In the genomic region with DNA sequence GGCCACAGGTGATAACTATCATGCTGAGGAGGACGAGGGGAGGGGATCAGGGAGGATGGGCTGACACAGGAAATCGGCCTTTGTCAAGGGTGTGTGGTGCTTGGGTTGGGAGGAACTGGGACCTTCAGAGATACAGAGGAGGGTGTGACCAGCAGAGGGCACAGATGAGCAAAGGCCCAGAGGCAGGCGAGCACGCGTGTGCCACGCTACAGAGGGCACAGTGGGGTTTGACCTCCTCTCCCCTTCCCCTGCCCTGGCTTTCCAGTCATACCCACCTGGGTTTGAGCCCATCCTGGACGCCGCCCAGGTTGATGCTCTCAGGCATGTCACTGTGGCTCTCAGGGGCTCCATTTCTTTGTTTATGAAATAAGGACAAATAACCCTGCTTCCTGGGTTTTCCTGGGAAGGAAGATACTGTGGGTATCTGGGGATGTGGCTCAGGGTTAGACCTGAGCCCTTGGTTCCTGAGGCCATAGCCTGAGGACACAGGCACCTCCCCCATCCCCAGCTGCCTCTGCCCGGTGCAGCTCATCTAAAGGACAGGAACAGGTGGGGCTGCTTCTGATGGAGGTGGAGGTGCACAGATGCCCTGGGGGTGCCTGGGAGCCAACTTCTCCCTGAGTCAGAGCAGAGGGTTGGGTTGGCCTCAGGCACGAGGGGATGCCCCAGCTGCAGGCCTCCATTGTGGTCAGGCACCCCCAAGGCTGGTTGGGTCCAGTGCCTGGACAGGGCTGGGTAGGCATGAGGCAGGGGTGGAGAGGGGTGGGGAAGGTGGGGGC, we compare ENCODE assay signal across 8 cellular contexts. TPM values are rescaled to one million over a fixed set of nuclear protein-coding genes. Genes with fewer than 3 reads are reported as not detected.
DNase-seq lines count a peak whose midpoint lies in the region; ATAC-seq and TF ChIP-seq lines count a peak whose summit lies in the region.

No MANE protein-coding gene starts in this region.

- H3K9me3 ChIP-seq in BLaER1 treated with 17β-estradiol and CSF1 and Interleukin-3, amounts not matched to agents 10 nM and 100 nM (replicated peaks in 1 of 11): no peaks in the 10 kb centered on the region
- no peaks in the 10 kb centered on the region for H3K9me3 ChIP-seq in gastrocnemius medialis

- H3K9ac ChIP-seq in BLaER1 treated with 17β-estradiol and CSF1 and Interleukin-3, amounts not matched to agents 10 nM and 100 nM: peak overlapping the region in 7 of 11 experiments; percentile 5 to 53 (median 41); a peak in 9 of 22 replicates

- peaks cover 26% of the 10 kb centered on the region for H3K4me1 Mint-ChIP-seq in activated naive CD8-positive, alpha-beta T cell treated with anti-CD3 and anti-CD28 coated beads, Interleukin-2, amount 10 ng/mL, durations not matched to agents 7 days and 5 days

- peak; percentile 67 to 86 (median 74) for TF ChIP-seq CTCF in gastrocnemius medialis (IDR thresholded peaks at IDR 0.05 in 4 of 5, conservative IDR thresholded peaks at IDR 0.05 in 1 of 5)

- peak; percentile 80 for ATAC-seq in activated naive CD8-positive, alpha-beta T cell treated with anti-CD3 and anti-CD28 coated beads, Interleukin-2, amount 10 ng/mL, durations not matched to agents 7 days and 5 days (ENCODE audit: low read depth)
- ATAC-seq in left ventricle myocardium superior: peak; percentile 89
- peak; percentile 84 to 89 for ATAC-seq in gastrocnemius medialis

- peak overlapping the region; percentile 53 for H3K27ac Mint-ChIP-seq in activated naive CD8-positive, alpha-beta T cell treated with anti-CD3 and anti-CD28 coated beads, Interleukin-2, amount 10 ng/mL, durations not matched to agents 7 days and 5 days

- peaks cover 3% of the 10 kb centered on the region for H3K27me3 Mint-ChIP-seq in activated naive CD8-positive, alpha-beta T cell treated with anti-CD3 and anti-CD28 coated beads, Interleukin-2, amount 10 ng/mL, durations not matched to agents 7 days and 5 days

- no peak overlapping the region for H3K4me3 ChIP-seq in BLaER1 treated with 17β-estradiol and CSF1 and Interleukin-3, amounts not matched to agents 10 nM and 100 nM
- no peak overlapping the region for H3K4me3 ChIP-seq in gastrocnemius medialis

- POLR2A ChIA-PET in activated naive CD8-positive, alpha-beta T cell treated with anti-CD3 and anti-CD28 coated beads, Interleukin-2, amount 10 ng/mL, durations not matched to agents 7 days and 5 days (lab: Charles Lee): no interaction called here

- no peaks in the 10 kb centered on the region for H4K20me1 ChIP-seq in BLaER1 treated with 17β-estradiol and CSF1 and Interleukin-3, amounts not matched to agents 10 nM and 100 nM

- H3K36me3 Mint-ChIP-seq in activated naive CD8-positive, alpha-beta T cell treated with anti-CD3 and anti-CD28 coated beads, Interleukin-2, amount 10 ng/mL, durations not matched to agents 7 days and 5 days: no peaks in the 10 kb centered on the region

- peaks cover 35 to 82% (median 68%) of the 10 kb centered on the region in 10 experiments for H3K4me1 ChIP-seq in BLaER1 treated with 17β-estradiol and CSF1 and Interleukin-3, amounts not matched to agents 10 nM and 100 nM
- H3K4me1 ChIP-seq in gastrocnemius medialis: peaks cover 3 to 7% of the 10 kb centered on the region in 2 donors

- H3K36me3 ChIP-seq in BLaER1 treated with 17β-estradiol and CSF1 and Interleukin-3, amounts not matched to agents 10 nM and 100 nM: no peaks in the 10 kb centered on the region
- H3K36me3 ChIP-seq in gastrocnemius medialis: no peaks in the 10 kb centered on the region

- H3K27ac ChIP-seq in BLaER1 treated with 17β-estradiol and CSF1 and Interleukin-3, amounts not matched to agents 10 nM and 100 nM: peak overlapping the region in 8 of 11 experiments; percentile 50 to 69 (median 60); a peak in 16 of 22 replicates
- no peak overlapping the region for H3K27ac ChIP-seq in gastrocnemius medialis

- H3K9me3 Mint-ChIP-seq in activated naive CD8-positive, alpha-beta T cell treated with anti-CD3 and anti-CD28 coated beads, Interleukin-2, amount 10 ng/mL, durations not matched to agents 7 days and 5 days: no peaks in the 10 kb centered on the region

- intact Hi-C loops in left ventricle myocardium superior (cut with micrococcal nuclease): no loop called here
- intact Hi-C loops in gastrocnemius medialis (cut with DNase I; ENCODE audit: low total_unique reads): loop anchor here (1.0 to 5.0 kb wide), 2 partner anchors 73 to 123 kb away; a partner anchor contains a TSS

- H3K4me2 ChIP-seq in BLaER1 treated with 17β-estradiol and CSF1 and Interleukin-3, amounts not matched to agents 10 nM and 100 nM: peak overlapping the region; percentile 55 to 81 (median 71)

- H3K27me3 ChIP-seq in BLaER1 treated with 17β-estradiol and CSF1 and Interleukin-3, amounts not matched to agents 10 nM and 100 nM: no peaks in the 10 kb centered on the region
- peaks cover 5 to 10% (median 6%) of the 10 kb centered on the region in 3 donors for H3K27me3 ChIP-seq in gastrocnemius medialis

- TF ChIP-seq POLR2A in gastrocnemius medialis (IDR thresholded peaks at IDR 0.05): no peak

- no peak overlapping the region for H3K4me3 Mint-ChIP-seq in activated naive CD8-positive, alpha-beta T cell treated with anti-CD3 and anti-CD28 coated beads, Interleukin-2, amount 10 ng/mL, durations not matched to agents 7 days and 5 days

- DNase-seq in GM19238 (ENCODE audit: insufficient read length, low spot score) (peak; percentile 64), HS-27A (ENCODE audit: low read depth) (peak; percentile 31), SW480 (ENCODE audit: low spot score) (peak; percentile 65), left ventricle myocardium superior (peak; percentile 83), gastrocnemius medialis (peak; percentile 62 to 66), GDM1 (lab: John Stamatoyannopoulos, UW) (no peak)
- DNase-seq in activated naive CD8-positive, alpha-beta T cell treated with anti-CD3 and anti-CD28 coated beads, Interleukin-2, amount 10 ng/mL, durations not matched to agents 7 days and 5 days: peak; percentile 77

- in situ Hi-C loops in gastrocnemius medialis (cut with MboI; ENCODE audit: low sequenced_read_pairs in 4 of 4): loop anchor here in 3 of 4 donors (5.0 to 10.0 kb wide), 5 partner anchors 64 to 78 kb away; a partner anchor contains a TSS

RNA-seq across cellular contexts. Expression of a gene that starts 51.8 kb away (rescaled TPM):
- not detected for total RNA-seq in activated naive CD8-positive, alpha-beta T cell treated with anti-CD3 and anti-CD28 coated beads, Interleukin-2, amount 10 ng/mL, durations not matched to agents 7 days and 5 days
- total RNA-seq in left ventricle myocardium superior (3.3 TPM), gastrocnemius medialis (not detected)

Comparison
In these comparisons a context has a peak if more than half of its experiments do, and no peak if none do; other contexts are left out.
1. H3K27ac ChIP-seq: peak in BLaER1 treated with 17β-estradiol and CSF1 and Interleukin-3, amounts not matched to agents 10 nM and 100 nM (8 of 11); none in gastrocnemius medialis (0 of 4).
2. Peak in every context shown above with its lines, with median percentiles within 50 percentile points of each other: ATAC-seq.